ENCODE assay signal across 23 cellular contexts in genomic region chr5:152181461-152181860, GRCh38.
DNase-seq lines count a peak whose midpoint lies in the region; TF ChIP-seq lines count a peak whose summit lies in the region.
"Had no signal": no experiment of that assay in that cellular context is flagged by ENCODE, and none has a peak within 500 bp of the region (broad histone marks: within the 10 kb centered on the region; RNA-seq: fewer than 3 reads in every experiment).

No MANE protein-coding gene starts in this region.

- H3K4me3 ChIP-seq in PC-9 (no peak overlapping the region), epithelial cell of esophagus (ENCODE audit: low read length) (no peak overlapping the region)
- H3K4me3 ChIP-seq: A549; BLaER1 treated with 17β-estradiol and CSF1 and Interleukin-3, amounts not matched to agents 10 nM and 100 nM; GM12878; GM23248 had no signal

- 0 out of 2 replicates have a peak, but pooled peaks cover 5% of the 10 kb centered on the region for H3K9me3 ChIP-seq in PC-9 (ENCODE audit: insufficient read depth, low read depth)
- H3K9me3 ChIP-seq: A549, BE2C had no signal

- H3K79me2 ChIP-seq in PC-9 (ENCODE audit: low read depth) = no peaks in the 10 kb centered on the region

- POLR2A ChIA-PET in PC-9 (lab: Charles Lee; ENCODE audit: unreplicated experiment) = no interaction called here

- peaks cover 10% of the 10 kb centered on the region for H3K4me1 ChIP-seq in PC-9 (replicated peaks; ENCODE audit: insufficient read depth)
- H3K4me1 ChIP-seq: A549; BE2C; BLaER1 treated with 17β-estradiol and CSF1 and Interleukin-3, amounts not matched to agents 10 nM and 100 nM had no signal

- no TSS peak for BruUV-seq in PC-9 (replicated peaks; lab: Mats Ljungman, UMichigan)

- DNase-seq in NCI-H748 (lab: John Stamatoyannopoulos, UW; ENCODE audit: unreplicated experiment) (peak; percentile 31), NCI-H748 treated with DMSO at 0.1 percent for 48 hours (lab: John Stamatoyannopoulos, UW) (no peak), HT-29 (ENCODE audit: low spot score) (peak; percentile 49), PC-9 (no peak), epithelial cell of esophagus (ENCODE audit: low read depth) (peak; percentile 31), SW 1271 (lab: John Stamatoyannopoulos, UW) (no peak), DMS153 (lab: John Stamatoyannopoulos, UW) (no peak), RKO (ENCODE audit: low spot score) (no peak)
- DNase-seq: 8988T; ACHN; AML-193; BE2C; CD4-positive, alpha-beta T cell; CD8-positive, alpha-beta memory T cell; DMS 273 treated with DMSO at 0.1 percent for 48 hours; DMS79; EL; GDM1; GM23248; H7 had no signal

- TF ChIP-seq CTCF in PC-9 (conservative IDR thresholded peaks at IDR 0.05) (no peak), epithelial cell of esophagus (IDR thresholded peaks at IDR 0.05; ENCODE audit: insufficient read depth, low read depth, low read length, missing control alignments) (no peak)

- no peak overlapping the region for H2AFZ ChIP-seq in PC-9
- H2AFZ ChIP-seq: GM23248 had no signal

- no peak overlapping the region for H3K27ac ChIP-seq in PC-9
- H3K27ac ChIP-seq: A549; BLaER1 treated with 17β-estradiol and CSF1 and Interleukin-3, amounts not matched to agents 10 nM and 100 nM; GM23248 had no signal

- H3K27me3 ChIP-seq in PC-9 (ENCODE audit: insufficient read depth, low read depth) = no peaks in the 10 kb centered on the region
- H3K27me3 ChIP-seq: BE2C; BLaER1 treated with 17β-estradiol and CSF1 and Interleukin-3, amounts not matched to agents 10 nM and 100 nM had no signal

- H3K36me3 ChIP-seq in PC-9 (ENCODE audit: low read depth) = no peaks in the 10 kb centered on the region
- H3K36me3 ChIP-seq: BE2C; BLaER1 treated with 17β-estradiol and CSF1 and Interleukin-3, amounts not matched to agents 10 nM and 100 nM had no signal

- intact Hi-C loops in PC-9 (cut with micrococcal nuclease; ENCODE audit: unreplicated experiment) = no loop called here

- H3K9me2 ChIP-seq in PC-9 (ENCODE audit: insufficient read depth) = no peaks in the 10 kb centered on the region

- no peaks in the 10 kb centered on the region for H4K20me1 ChIP-seq in PC-9 (ENCODE audit: insufficient read depth)
- H4K20me1 ChIP-seq: BLaER1 treated with 17β-estradiol and CSF1 and Interleukin-3, amounts not matched to agents 10 nM and 100 nM had no signal

- H3K4me2 ChIP-seq in PC-9 = peak overlapping the region; percentile 24
- H3K4me2 ChIP-seq: A549; BLaER1 treated with 17β-estradiol and CSF1 and Interleukin-3, amounts not matched to agents 10 nM and 100 nM had no signal

- CTCF ChIA-PET in PC-9 (lab: Charles Lee) = no interaction called here

- H3F3A ChIP-seq in PC-9 (ENCODE audit: insufficient read depth, low read depth) = no peaks in the 10 kb centered on the region; the same call in 1 of the 2 replicates

Comparison
In these comparisons a context has a peak if more than half of its experiments do, and no peak if none do; other contexts are left out.
1. DNase-seq: peak in NCI-H748 (single experiment), HT-29 (single experiment) and epithelial cell of esophagus (single experiment); none in NCI-H748 treated with DMSO at 0.1 percent for 48 hours (single experiment), PC-9 (0 of 2), SW 1271 (0 of 2), DMS153 (single experiment) and RKO (single experiment).